Comparison of ENCODE assay signal across 1 cellular context in the genomic region with DNA sequence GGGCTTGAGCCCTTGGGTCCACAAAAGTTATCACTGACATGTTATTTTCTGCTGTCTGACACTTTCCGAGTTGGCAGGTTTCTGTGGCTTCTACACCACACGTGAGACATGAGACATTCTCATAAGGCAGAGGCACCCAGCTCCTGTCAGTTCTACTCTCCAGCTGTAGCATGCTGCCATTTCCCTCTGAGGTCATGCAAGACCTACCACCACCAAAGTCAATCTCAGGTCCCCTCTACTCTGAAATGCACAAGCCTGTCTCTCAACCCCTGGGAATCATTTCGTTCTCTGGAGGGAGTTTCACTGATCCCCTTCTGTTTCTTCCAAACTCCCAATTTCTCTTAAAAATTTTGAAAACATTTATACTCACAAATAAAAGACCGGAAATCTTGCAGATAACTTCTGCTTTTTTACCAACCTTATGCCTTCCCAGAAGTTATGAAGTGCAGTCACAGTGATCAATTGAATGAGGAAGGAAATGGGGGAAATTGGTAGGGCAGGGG.
TF ChIP-seq lines count a peak whose summit lies in the region.

No MANE protein-coding gene starts in this region.

TF ChIP-seq in GM12878, 131 proteins besides CTCF, POLR2A, EP300 and RAD21 (continued from another document and continues in another):
- TF ChIP-seq, protein P1, sequence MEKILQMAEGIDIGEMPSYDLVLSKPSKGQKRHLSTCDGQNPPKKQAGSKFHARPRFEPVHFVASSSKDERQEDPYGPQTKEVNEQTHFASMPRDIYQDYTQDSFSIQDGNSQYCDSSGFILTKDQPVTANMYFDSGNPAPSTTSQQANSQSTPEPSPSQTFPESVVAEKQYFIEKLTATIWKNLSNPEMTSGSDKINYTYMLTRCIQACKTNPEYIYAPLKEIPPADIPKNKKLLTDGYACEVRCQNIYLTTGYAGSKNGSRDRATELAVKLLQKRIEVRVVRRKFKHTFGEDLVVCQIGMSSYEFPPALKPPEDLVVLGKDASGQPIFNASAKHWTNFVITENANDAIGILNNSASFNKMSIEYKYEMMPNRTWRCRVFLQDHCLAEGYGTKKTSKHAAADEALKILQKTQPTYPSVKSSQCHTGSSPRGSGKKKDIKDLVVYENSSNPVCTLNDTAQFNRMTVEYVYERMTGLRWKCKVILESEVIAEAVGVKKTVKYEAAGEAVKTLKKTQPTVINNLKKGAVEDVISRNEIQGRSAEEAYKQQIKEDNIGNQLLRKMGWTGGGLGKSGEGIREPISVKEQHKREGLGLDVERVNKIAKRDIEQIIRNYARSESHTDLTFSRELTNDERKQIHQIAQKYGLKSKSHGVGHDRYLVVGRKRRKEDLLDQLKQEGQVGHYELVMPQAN (conservative IDR thresholded peaks at IDR 0.05) = peak; percentile 41; the same call in 1 of the 2 replicates
- peak; percentile 90 for TF ChIP-seq EED (IDR thresholded peaks at IDR 0.05; ENCODE audit: low read depth)
- TF ChIP-seq, protein P2, sequence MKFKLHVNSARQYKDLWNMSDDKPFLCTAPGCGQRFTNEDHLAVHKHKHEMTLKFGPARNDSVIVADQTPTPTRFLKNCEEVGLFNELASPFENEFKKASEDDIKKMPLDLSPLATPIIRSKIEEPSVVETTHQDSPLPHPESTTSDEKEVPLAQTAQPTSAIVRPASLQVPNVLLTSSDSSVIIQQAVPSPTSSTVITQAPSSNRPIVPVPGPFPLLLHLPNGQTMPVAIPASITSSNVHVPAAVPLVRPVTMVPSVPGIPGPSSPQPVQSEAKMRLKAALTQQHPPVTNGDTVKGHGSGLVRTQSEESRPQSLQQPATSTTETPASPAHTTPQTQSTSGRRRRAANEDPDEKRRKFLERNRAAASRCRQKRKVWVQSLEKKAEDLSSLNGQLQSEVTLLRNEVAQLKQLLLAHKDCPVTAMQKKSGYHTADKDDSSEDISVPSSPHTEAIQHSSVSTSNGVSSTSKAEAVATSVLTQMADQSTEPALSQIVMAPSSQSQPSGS (IDR thresholded peaks at IDR 0.05; ENCODE audit: low read length) = peak; percentile 86
- TF ChIP-seq HCFC1 (IDR thresholded peaks at IDR 0.05; ENCODE audit: low read length) = no peak
- TF ChIP-seq CREB1 (IDR thresholded peaks at IDR 0.05; ENCODE audit: low read depth) = peak; percentile 47
- TF ChIP-seq, protein P3, sequence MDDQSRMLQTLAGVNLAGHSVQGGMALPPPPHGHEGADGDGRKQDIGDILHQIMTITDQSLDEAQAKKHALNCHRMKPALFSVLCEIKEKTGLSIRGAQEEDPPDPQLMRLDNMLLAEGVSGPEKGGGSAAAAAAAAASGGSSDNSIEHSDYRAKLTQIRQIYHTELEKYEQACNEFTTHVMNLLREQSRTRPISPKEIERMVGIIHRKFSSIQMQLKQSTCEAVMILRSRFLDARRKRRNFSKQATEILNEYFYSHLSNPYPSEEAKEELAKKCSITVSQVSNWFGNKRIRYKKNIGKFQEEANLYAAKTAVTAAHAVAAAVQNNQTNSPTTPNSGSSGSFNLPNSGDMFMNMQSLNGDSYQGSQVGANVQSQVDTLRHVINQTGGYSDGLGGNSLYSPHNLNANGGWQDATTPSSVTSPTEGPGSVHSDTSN (IDR thresholded peaks at IDR 0.05; ENCODE audit: insufficient replicate concordance, low read depth, low read length) = no peak
- TF ChIP-seq CBX3 (IDR thresholded peaks at IDR 0.05; ENCODE audit: borderline replicate concordance, low read depth) = no peak
- TF ChIP-seq FOS (IDR thresholded peaks at IDR 0.05; ENCODE audit: borderline replicate concordance, extremely low read depth, insufficient read length) = no peak
- TF ChIP-seq MTA2 (IDR thresholded peaks at IDR 0.05; ENCODE audit: low read depth) = peak; percentile 74
- TF ChIP-seq STAT1 (conservative IDR thresholded peaks at IDR 0.05) = no peak
- peak; percentile 80 to 85 for TF ChIP-seq IKZF2 (IDR thresholded peaks at IDR 0.05)
- TF ChIP-seq SPI1 (IDR thresholded peaks at IDR 0.05; ENCODE audit: borderline replicate concordance, insufficient read depth, low read depth, low read length) = 0 out of 2 replicates have a peak, but pooled peaks have one; percentile 7
- peak; percentile 53; the same call in 1 of the 3 replicates for TF ChIP-seq POU2F2 (IDR thresholded peaks at IDR 0.05; ENCODE audit: borderline replicate concordance, low read depth, low read length)
- TF ChIP-seq, protein P4, sequence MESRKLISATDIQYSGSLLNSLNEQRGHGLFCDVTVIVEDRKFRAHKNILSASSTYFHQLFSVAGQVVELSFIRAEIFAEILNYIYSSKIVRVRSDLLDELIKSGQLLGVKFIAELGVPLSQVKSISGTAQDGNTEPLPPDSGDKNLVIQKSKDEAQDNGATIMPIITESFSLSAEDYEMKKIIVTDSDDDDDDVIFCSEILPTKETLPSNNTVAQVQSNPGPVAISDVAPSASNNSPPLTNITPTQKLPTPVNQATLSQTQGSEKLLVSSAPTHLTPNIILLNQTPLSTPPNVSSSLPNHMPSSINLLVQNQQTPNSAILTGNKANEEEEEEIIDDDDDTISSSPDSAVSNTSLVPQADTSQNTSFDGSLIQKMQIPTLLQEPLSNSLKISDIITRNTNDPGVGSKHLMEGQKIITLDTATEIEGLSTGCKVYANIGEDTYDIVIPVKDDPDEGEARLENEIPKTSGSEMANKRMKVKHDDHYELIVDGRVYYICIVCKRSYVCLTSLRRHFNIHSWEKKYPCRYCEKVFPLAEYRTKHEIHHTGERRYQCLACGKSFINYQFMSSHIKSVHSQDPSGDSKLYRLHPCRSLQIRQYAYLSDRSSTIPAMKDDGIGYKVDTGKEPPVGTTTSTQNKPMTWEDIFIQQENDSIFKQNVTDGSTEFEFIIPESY (IDR thresholded peaks at IDR 0.05) = no peak
- peak; percentile 79 for TF ChIP-seq NFIC (IDR thresholded peaks at IDR 0.05; ENCODE audit: low read depth, low read length)
- TF ChIP-seq, protein P5, sequence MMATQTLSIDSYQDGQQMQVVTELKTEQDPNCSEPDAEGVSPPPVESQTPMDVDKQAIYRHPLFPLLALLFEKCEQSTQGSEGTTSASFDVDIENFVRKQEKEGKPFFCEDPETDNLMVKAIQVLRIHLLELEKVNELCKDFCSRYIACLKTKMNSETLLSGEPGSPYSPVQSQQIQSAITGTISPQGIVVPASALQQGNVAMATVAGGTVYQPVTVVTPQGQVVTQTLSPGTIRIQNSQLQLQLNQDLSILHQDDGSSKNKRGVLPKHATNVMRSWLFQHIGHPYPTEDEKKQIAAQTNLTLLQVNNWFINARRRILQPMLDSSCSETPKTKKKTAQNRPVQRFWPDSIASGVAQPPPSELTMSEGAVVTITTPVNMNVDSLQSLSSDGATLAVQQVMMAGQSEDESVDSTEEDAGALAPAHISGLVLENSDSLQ (IDR thresholded peaks at IDR 0.05) = peak; percentile 84
- TF ChIP-seq BACH1 (IDR thresholded peaks at IDR 0.05; ENCODE audit: borderline replicate concordance) = peak; percentile 73; the same call in 1 of the 2 replicates
- no peak for TF ChIP-seq PAX8 (IDR thresholded peaks at IDR 0.05)
- TF ChIP-seq, protein P6, sequence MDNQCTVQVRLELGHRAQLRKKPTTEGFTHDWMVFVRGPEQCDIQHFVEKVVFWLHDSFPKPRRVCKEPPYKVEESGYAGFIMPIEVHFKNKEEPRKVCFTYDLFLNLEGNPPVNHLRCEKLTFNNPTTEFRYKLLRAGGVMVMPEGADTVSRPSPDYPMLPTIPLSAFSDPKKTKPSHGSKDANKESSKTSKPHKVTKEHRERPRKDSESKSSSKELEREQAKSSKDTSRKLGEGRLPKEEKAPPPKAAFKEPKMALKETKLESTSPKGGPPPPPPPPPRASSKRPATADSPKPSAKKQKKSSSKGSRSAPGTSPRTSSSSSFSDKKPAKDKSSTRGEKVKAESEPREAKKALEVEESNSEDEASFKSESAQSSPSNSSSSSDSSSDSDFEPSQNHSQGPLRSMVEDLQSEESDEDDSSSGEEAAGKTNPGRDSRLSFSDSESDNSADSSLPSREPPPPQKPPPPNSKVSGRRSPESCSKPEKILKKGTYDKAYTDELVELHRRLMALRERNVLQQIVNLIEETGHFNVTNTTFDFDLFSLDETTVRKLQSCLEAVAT (IDR thresholded peaks at IDR 0.05) = peak; percentile 72; the same call in 1 of the 2 replicates
- no peak; the same call in 1 of the 2 replicates for TF ChIP-seq POLR2AphosphoS5 (IDR thresholded peaks at IDR 0.05; ENCODE audit: low read length)
- TF ChIP-seq BMI1 (IDR thresholded peaks at IDR 0.05; ENCODE audit: borderline replicate concordance) = peak; percentile 45; the same call in 1 of the 2 replicates
- TF ChIP-seq, protein P7, sequence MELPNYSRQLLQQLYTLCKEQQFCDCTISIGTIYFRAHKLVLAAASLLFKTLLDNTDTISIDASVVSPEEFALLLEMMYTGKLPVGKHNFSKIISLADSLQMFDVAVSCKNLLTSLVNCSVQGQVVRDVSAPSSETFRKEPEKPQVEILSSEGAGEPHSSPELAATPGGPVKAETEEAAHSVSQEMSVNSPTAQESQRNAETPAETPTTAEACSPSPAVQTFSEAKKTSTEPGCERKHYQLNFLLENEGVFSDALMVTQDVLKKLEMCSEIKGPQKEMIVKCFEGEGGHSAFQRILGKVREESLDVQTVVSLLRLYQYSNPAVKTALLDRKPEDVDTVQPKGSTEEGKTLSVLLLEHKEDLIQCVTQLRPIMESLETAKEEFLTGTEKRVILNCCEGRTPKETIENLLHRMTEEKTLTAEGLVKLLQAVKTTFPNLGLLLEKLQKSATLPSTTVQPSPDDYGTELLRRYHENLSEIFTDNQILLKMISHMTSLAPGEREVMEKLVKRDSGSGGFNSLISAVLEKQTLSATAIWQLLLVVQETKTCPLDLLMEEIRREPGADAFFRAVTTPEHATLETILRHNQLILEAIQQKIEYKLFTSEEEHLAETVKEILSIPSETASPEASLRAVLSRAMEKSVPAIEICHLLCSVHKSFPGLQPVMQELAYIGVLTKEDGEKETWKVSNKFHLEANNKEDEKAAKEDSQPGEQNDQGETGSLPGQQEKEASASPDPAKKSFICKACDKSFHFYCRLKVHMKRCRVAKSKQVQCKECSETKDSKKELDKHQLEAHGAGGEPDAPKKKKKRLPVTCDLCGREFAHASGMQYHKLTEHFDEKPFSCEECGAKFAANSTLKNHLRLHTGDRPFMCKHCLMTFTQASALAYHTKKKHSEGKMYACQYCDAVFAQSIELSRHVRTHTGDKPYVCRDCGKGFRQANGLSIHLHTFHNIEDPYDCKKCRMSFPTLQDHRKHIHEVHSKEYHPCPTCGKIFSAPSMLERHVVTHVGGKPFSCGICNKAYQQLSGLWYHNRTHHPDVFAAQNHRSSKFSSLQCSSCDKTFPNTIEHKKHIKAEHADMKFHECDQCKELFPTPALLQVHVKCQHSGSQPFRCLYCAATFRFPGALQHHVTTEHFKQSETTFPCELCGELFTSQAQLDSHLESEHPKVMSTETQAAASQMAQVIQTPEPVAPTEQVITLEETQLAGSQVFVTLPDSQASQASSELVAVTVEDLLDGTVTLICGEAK (IDR thresholded peaks at IDR 0.05; ENCODE audit: borderline replicate concordance) = no peak
- TF ChIP-seq, protein P8, sequence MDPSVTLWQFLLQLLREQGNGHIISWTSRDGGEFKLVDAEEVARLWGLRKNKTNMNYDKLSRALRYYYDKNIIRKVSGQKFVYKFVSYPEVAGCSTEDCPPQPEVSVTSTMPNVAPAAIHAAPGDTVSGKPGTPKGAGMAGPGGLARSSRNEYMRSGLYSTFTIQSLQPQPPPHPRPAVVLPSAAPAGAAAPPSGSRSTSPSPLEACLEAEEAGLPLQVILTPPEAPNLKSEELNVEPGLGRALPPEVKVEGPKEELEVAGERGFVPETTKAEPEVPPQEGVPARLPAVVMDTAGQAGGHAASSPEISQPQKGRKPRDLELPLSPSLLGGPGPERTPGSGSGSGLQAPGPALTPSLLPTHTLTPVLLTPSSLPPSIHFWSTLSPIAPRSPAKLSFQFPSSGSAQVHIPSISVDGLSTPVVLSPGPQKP (IDR thresholded peaks at IDR 0.05; ENCODE audit: low read depth, low read length) = no peak
- no peak for TF ChIP-seq KDM1A (IDR thresholded peaks at IDR 0.05; ENCODE audit: borderline replicate concordance)
- TF ChIP-seq SIX5 (IDR thresholded peaks at IDR 0.05; ENCODE audit: low read depth, low read length, severe bottlenecking) = peak; percentile 10
- TF ChIP-seq CBX5 (IDR thresholded peaks at IDR 0.05; ENCODE audit: low read depth) = peak; percentile 63; the same call in 1 of the 2 replicates
- 0 out of 2 replicates have a peak, but pooled peaks have one; percentile 27 for TF ChIP-seq TARDBP (IDR thresholded peaks at IDR 0.05; ENCODE audit: borderline replicate concordance)
- TF ChIP-seq HDGF (IDR thresholded peaks at IDR 0.05) = no peak
- TF ChIP-seq NFYA (IDR thresholded peaks at IDR 0.05; ENCODE audit: borderline replicate concordance, low read depth, low read length) = no peak
- TF ChIP-seq, protein P9, sequence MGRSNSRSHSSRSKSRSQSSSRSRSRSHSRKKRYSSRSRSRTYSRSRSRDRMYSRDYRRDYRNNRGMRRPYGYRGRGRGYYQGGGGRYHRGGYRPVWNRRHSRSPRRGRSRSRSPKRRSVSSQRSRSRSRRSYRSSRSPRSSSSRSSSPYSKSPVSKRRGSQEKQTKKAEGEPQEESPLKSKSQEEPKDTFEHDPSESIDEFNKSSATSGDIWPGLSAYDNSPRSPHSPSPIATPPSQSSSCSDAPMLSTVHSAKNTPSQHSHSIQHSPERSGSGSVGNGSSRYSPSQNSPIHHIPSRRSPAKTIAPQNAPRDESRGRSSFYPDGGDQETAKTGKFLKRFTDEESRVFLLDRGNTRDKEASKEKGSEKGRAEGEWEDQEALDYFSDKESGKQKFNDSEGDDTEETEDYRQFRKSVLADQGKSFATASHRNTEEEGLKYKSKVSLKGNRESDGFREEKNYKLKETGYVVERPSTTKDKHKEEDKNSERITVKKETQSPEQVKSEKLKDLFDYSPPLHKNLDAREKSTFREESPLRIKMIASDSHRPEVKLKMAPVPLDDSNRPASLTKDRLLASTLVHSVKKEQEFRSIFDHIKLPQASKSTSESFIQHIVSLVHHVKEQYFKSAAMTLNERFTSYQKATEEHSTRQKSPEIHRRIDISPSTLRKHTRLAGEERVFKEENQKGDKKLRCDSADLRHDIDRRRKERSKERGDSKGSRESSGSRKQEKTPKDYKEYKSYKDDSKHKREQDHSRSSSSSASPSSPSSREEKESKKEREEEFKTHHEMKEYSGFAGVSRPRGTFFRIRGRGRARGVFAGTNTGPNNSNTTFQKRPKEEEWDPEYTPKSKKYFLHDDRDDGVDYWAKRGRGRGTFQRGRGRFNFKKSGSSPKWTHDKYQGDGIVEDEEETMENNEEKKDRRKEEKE (IDR thresholded peaks at IDR 0.05) = no peak
- no peak for TF ChIP-seq HDAC2 (IDR thresholded peaks at IDR 0.05)
- TF ChIP-seq ETV6 (conservative IDR thresholded peaks at IDR 0.05 in 1 of 2, IDR thresholded peaks at IDR 0.05 in 1 of 2; ENCODE audit: borderline replicate concordance in 1 of 2, low read depth in 1 of 2) = peak in 1 of 2 experiments; percentile 81; a peak in 2 of 4 replicates
- no peak for TF ChIP-seq ASH2L (IDR thresholded peaks at IDR 0.05; ENCODE audit: borderline replicate concordance, low read depth)
- no peak for TF ChIP-seq ZNF24 (IDR thresholded peaks at IDR 0.05)
